Comparison of ENCODE assay signal across 11 cellular contexts in genomic region chr17:49971848-49972485, GRCh38. TPM values are rescaled to one million over a fixed set of nuclear protein-coding genes. Genes with fewer than 3 reads are reported as not detected.
DNase-seq lines count a peak whose midpoint lies in the region; ATAC-seq and TF ChIP-seq lines count a peak whose summit lies in the region.
"Had no signal": no experiment of that assay in that cellular context is flagged by ENCODE, and none has a peak within 500 bp of the region (broad histone marks: within the 10 kb centered on the region; RNA-seq: fewer than 3 reads in every experiment).

No MANE protein-coding gene starts in this region.

- no peak for ATAC-seq in activated T-cell treated with anti-CD3 and anti-CD28 coated beads, Interleukin-2, amount 50 U/mL, for 72 hours (replicated peaks in 1 of 2)
- ATAC-seq in activated T-cell treated with anti-CD3 and anti-CD28 coated beads, Interleukin-2, amount 50 U/mL, for 4 hours = no peak
- no peak for ATAC-seq in stimulated activated effector memory CD8-positive, alpha-beta T cell treated with anti-CD3 and anti-CD28 coated beads, Interleukin-12 subunit alpha, Interleukin-12 subunit beta, amount 100 ng/mL, for 72 hours

- H3K36me3 Mint-ChIP-seq in activated T-cell treated with anti-CD3 and anti-CD28 coated beads, Interleukin-2, amount 50 U/mL, for 72 hours (ENCODE audit: insufficient read depth in 2 of 2) = peaks cover 0 to 2% of the 10 kb centered on the region in 2 donors
- no peaks in the 10 kb centered on the region for H3K36me3 Mint-ChIP-seq in activated T-cell treated with anti-CD3 and anti-CD28 coated beads, Interleukin-2, amount 50 U/mL, for 4 hours (ENCODE audit: insufficient read depth)
- no peaks in the 10 kb centered on the region for H3K36me3 Mint-ChIP-seq in stimulated activated effector memory CD8-positive, alpha-beta T cell treated with anti-CD3 and anti-CD28 coated beads, Interleukin-12 subunit alpha, Interleukin-12 subunit beta, amount 100 ng/mL, for 72 hours

- under 1% methylated on average over 25 of the region's 55 CpGs for WGBS in SK-N-SH (ENCODE audit: low lambda C conversion rate)
- 0 to 2% methylated on average over 13 to 14 of the region's 55 CpGs for WGBS in esophagus squamous epithelium, 2 donors

- H3K36me3 ChIP-seq in SK-N-SH (replicated peaks in 1 of 2; ENCODE audit: control insufficient read depth in 1 of 2, insufficient read depth in 2 of 2, low read length in 1 of 2) = no peaks in the 10 kb centered on the region
- H3K36me3 ChIP-seq in esophagus squamous epithelium = no peaks in the 10 kb centered on the region
- H3K36me3 ChIP-seq: thyroid gland had no signal

- H3K4me1 ChIP-seq in SK-N-SH (ENCODE audit: control insufficient read depth in 1 of 2, insufficient read depth in 2 of 2, low read depth in 1 of 2, low read length in 1 of 2) (peaks cover 0 to 13% of the 10 kb centered on the region in 2 experiments; a peak in 1 of 4 replicates), esophagus squamous epithelium (peaks cover 25 to 61% (median 29%) of the 10 kb centered on the region in 3 donors)

- H2AFZ ChIP-seq in SK-N-SH (ENCODE audit: low read depth) = no peak overlapping the region

- no peak for TF ChIP-seq CTCF in SK-N-SH (IDR thresholded peaks at IDR 0.05)
- TF ChIP-seq CTCF in esophagus squamous epithelium (IDR thresholded peaks at IDR 0.05) = no peak

- no peak for TF ChIP-seq POLR2A in esophagus squamous epithelium (IDR thresholded peaks at IDR 0.05)

- H3K27me3 ChIP-seq in SK-N-SH (ENCODE audit: insufficient read depth) (peaks cover 100% of the 10 kb centered on the region), esophagus squamous epithelium (peaks cover 9 to 100% (median 49%) of the 10 kb centered on the region in 4 donors)

- peak; percentile 34 to 36 for DNase-seq in activated T-cell treated with anti-CD3 and anti-CD28 coated beads, Interleukin-2, amount 50 U/mL, for 72 hours
- no peak for DNase-seq in activated T-cell treated with anti-CD3 and anti-CD28 coated beads, Interleukin-2, amount 50 U/mL, for 4 hours
- DNase-seq in SK-N-SH (peak; percentile 79), T-helper 1 cell (no peak), esophagus squamous epithelium (lab: John Stamatoyannopoulos, UW) (no peak)
- no peak for DNase-seq in stimulated activated effector memory CD8-positive, alpha-beta T cell treated with anti-CD3 and anti-CD28 coated beads, Interleukin-12 subunit alpha, Interleukin-12 subunit beta, amount 100 ng/mL, for 72 hours (ENCODE audit: low spot score in 2 of 2)
- DNase-seq in NK-92 treated with Interleukin-12 subunit alpha and Interleukin-12 subunit beta, amount 100 ng/mL, for 24 hours (lab: John Stamatoyannopoulos, UW) = no peak
- DNase-seq: activated T-cell treated with anti-CD3 and anti-CD28 coated beads, Interleukin-2, amount 50 U/mL, for 48 hours; stimulated activated CD4-positive, alpha-beta T cell treated with anti-CD3 and anti-CD28 coated beads, Interleukin-4, amount 100 ng/mL, for 24 hours had no signal

- H3K27ac ChIP-seq in SK-N-SH (ENCODE audit: low read depth in 2 of 2, low read length in 1 of 2) = no peak overlapping the region
- H3K27ac ChIP-seq in esophagus squamous epithelium = no peak overlapping the region
- H3K27ac ChIP-seq: thyroid gland had no signal

- H3K4me1 Mint-ChIP-seq in activated T-cell treated with anti-CD3 and anti-CD28 coated beads, Interleukin-2, amount 50 U/mL, for 72 hours (ENCODE audit: low read depth) = peaks cover 38% of the 10 kb centered on the region
- H3K4me1 Mint-ChIP-seq in activated T-cell treated with anti-CD3 and anti-CD28 coated beads, Interleukin-2, amount 50 U/mL, for 4 hours (ENCODE audit: low read depth) = peaks cover 36% of the 10 kb centered on the region
- H3K4me1 Mint-ChIP-seq in stimulated activated effector memory CD8-positive, alpha-beta T cell treated with anti-CD3 and anti-CD28 coated beads, Interleukin-12 subunit alpha, Interleukin-12 subunit beta, amount 100 ng/mL, for 72 hours = peaks cover 37% of the 10 kb centered on the region

- H3K9me3 ChIP-seq in SK-N-SH (no peaks in the 10 kb centered on the region), iPS-18c (ENCODE audit: control insufficient read depth, insufficient read depth, low read length) (peaks cover under 1% of the 10 kb centered on the region), esophagus squamous epithelium (no peaks in the 10 kb centered on the region)
- H3K9me3 ChIP-seq: thyroid gland had no signal

- H3K9me2 ChIP-seq in SK-N-SH = no peaks in the 10 kb centered on the region

- no peaks in the 10 kb centered on the region for H3K79me2 ChIP-seq in SK-N-SH (ENCODE audit: insufficient read depth)

- CTCF ChIA-PET in SK-N-SH (lab: Yijun Ruan, JAX) = interaction anchor here (0.7 to 55.0 kb wide), 6 partner anchors 10 to 115 kb away, joined by 3 to 1225 read pairs (median 22); partner anchors contain the start of gene DLX3

- POLR2A ChIA-PET in SK-N-SH (lab: Yijun Ruan, JAX) = no interaction called here

- H3K9ac ChIP-seq in SK-N-SH = no peak overlapping the region

- intact Hi-C loops in esophagus squamous epithelium (cut with DNase I) = no loop called here

- TF ChIP-seq EP300 in SK-N-SH (IDR thresholded peaks at IDR 0.05; ENCODE audit: borderline replicate concordance in 1 of 2, low read depth in 1 of 2, low read length in 1 of 2) = no peak

- H3K4me3 ChIP-seq in SK-N-SH (ENCODE audit: low read depth in 2 of 2, low read length in 1 of 2) (no peak overlapping the region; a peak in 1 of 4 replicates), iPS-18c (ENCODE audit: insufficient read depth, low read depth, low read length) (peak overlapping the region; percentile 40), esophagus squamous epithelium (peak overlapping the region in 2 of 4 donors; percentile 28 to 47)

- H3K27ac Mint-ChIP-seq in activated T-cell treated with anti-CD3 and anti-CD28 coated beads, Interleukin-2, amount 50 U/mL, for 72 hours = no peak overlapping the region
- no peak overlapping the region for H3K27ac Mint-ChIP-seq in stimulated activated effector memory CD8-positive, alpha-beta T cell treated with anti-CD3 and anti-CD28 coated beads, Interleukin-12 subunit alpha, Interleukin-12 subunit beta, amount 100 ng/mL, for 72 hours

- no peaks in the 10 kb centered on the region for H3K9me3 Mint-ChIP-seq in activated T-cell treated with anti-CD3 and anti-CD28 coated beads, Interleukin-2, amount 50 U/mL, for 72 hours
- H3K9me3 Mint-ChIP-seq in activated T-cell treated with anti-CD3 and anti-CD28 coated beads, Interleukin-2, amount 50 U/mL, for 4 hours = peaks cover 4% of the 10 kb centered on the region
- H3K9me3 Mint-ChIP-seq in stimulated activated effector memory CD8-positive, alpha-beta T cell treated with anti-CD3 and anti-CD28 coated beads, Interleukin-12 subunit alpha, Interleukin-12 subunit beta, amount 100 ng/mL, for 72 hours = no peaks in the 10 kb centered on the region

- H3K27me3 Mint-ChIP-seq in activated T-cell treated with anti-CD3 and anti-CD28 coated beads, Interleukin-2, amount 50 U/mL, for 72 hours (ENCODE audit: low read depth) = peaks cover 73% of the 10 kb centered on the region
- peaks cover 73% of the 10 kb centered on the region for H3K27me3 Mint-ChIP-seq in activated T-cell treated with anti-CD3 and anti-CD28 coated beads, Interleukin-2, amount 50 U/mL, for 4 hours (ENCODE audit: low read depth)

- H3K4me3 Mint-ChIP-seq in activated T-cell treated with anti-CD3 and anti-CD28 coated beads, Interleukin-2, amount 50 U/mL, for 72 hours = peak overlapping the region; percentile 16 to 71
- no peak overlapping the region for H3K4me3 Mint-ChIP-seq in activated T-cell treated with anti-CD3 and anti-CD28 coated beads, Interleukin-2, amount 50 U/mL, for 4 hours
- peak overlapping the region; percentile 84 for H3K4me3 Mint-ChIP-seq in stimulated activated effector memory CD8-positive, alpha-beta T cell treated with anti-CD3 and anti-CD28 coated beads, Interleukin-12 subunit alpha, Interleukin-12 subunit beta, amount 100 ng/mL, for 72 hours

- H3K4me2 ChIP-seq in SK-N-SH = peak overlapping the region; percentile 43; the same call in 1 of the 2 replicates

- no peaks in the 10 kb centered on the region for H3F3A ChIP-seq in SK-N-SH (replicated peaks; ENCODE audit: insufficient read depth)

- H4K20me1 ChIP-seq in SK-N-SH (ENCODE audit: insufficient read depth) = no peaks in the 10 kb centered on the region; the same call in 1 of the 2 replicates

- no peak for TF ChIP-seq RAD21 in SK-N-SH (IDR thresholded peaks at IDR 0.05; ENCODE audit: low read length)

TF ChIP-seq in SK-N-SH, 30 proteins besides CTCF, POLR2A, EP300 and RAD21:
- no peak for TF ChIP-seq ELF1 (IDR thresholded peaks at IDR 0.05)
- no peak for TF ChIP-seq GABPA (IDR thresholded peaks at IDR 0.05; ENCODE audit: low read depth)
- TF ChIP-seq EZH2phosphoT487 (IDR thresholded peaks at IDR 0.05; ENCODE audit: borderline replicate concordance, low read depth) = peak; percentile 77
- TF ChIP-seq FOXM1 (IDR thresholded peaks at IDR 0.05; ENCODE audit: low read depth) = no peak

RNA-seq across cellular contexts. Expression of gene DLX4, which starts 3.0 kb away (rescaled TPM):
- 1 to 10 TPM; 1.9 to 3.0 TPM for total RNA-seq in activated T-cell treated with anti-CD3 and anti-CD28 coated beads, Interleukin-2, amount 50 U/mL, for 72 hours
- 1 to 10 TPM in 1 of 3 donors, under 1 TPM in 2; 0.73 to 1.1 (median 0.99) TPM for total RNA-seq in activated T-cell treated with anti-CD3 and anti-CD28 coated beads, Interleukin-2, amount 50 U/mL, for 4 hours
- polyA plus RNA-seq in SK-N-SH (2012; rRNA removed) = 0.03 and 0.10 TPM in 2 replicates
- not detected in 2 replicates for polyA plus RNA-seq in SK-N-SH (2012; cell fraction: cytosol; rRNA removed)
- 0.11 and 0.14 TPM in 2 replicates for polyA plus RNA-seq in SK-N-SH (2012; cell fraction: nucleus; rRNA removed)
- total RNA-seq in esophagus squamous epithelium = under 1 TPM in 2 of 4 donors, not detected in 2; 0.13 to 0.67 TPM

RNA-seq across cellular contexts. Expression of gene DLX3, which starts 23.1 kb away (rescaled TPM):
- total RNA-seq in activated T-cell treated with anti-CD3 and anti-CD28 coated beads, Interleukin-2, amount 50 U/mL, for 72 hours = under 1 TPM in 1 of 2 donors, not detected in 1; 0.12 TPM
- under 1 TPM; 0.08 to 0.47 (median 0.25) TPM for total RNA-seq in activated T-cell treated with anti-CD3 and anti-CD28 coated beads, Interleukin-2, amount 50 U/mL, for 4 hours
- polyA plus RNA-seq in SK-N-SH (2012; rRNA removed) = not detected in 2 replicates
- not detected in 2 replicates for polyA plus RNA-seq in SK-N-SH (2012; cell fraction: cytosol; rRNA removed)
- not detected in 2 replicates for polyA plus RNA-seq in SK-N-SH (2012; cell fraction: nucleus; rRNA removed)
- 1 to 10 TPM in 3 of 4 donors, under 1 TPM in 1; 0.76 to 2.0 (median 1.4) TPM for total RNA-seq in esophagus squamous epithelium

Comparison
In these comparisons a context has a peak if more than half of its experiments do, and no peak if none do; other contexts are left out.
1. DNase-seq: peak in activated T-cell treated with anti-CD3 and anti-CD28 coated beads, Interleukin-2, amount 50 U/mL, for 72 hours (2 of 2) and SK-N-SH (single experiment); none in activated T-cell treated with anti-CD3 and anti-CD28 coated beads, Interleukin-2, amount 50 U/mL, for 4 hours (single experiment), stimulated activated effector memory CD8-positive, alpha-beta T cell treated with anti-CD3 and anti-CD28 coated beads, Interleukin-12 subunit alpha, Interleukin-12 subunit beta, amount 100 ng/mL, for 72 hours (0 of 2), T-helper 1 cell (0 of 5), esophagus squamous epithelium (single experiment) and NK-92 treated with Interleukin-12 subunit alpha and Interleukin-12 subunit beta, amount 100 ng/mL, for 24 hours (single experiment).